ENCODE assay signal across 1 cellular context in the genomic region with DNA sequence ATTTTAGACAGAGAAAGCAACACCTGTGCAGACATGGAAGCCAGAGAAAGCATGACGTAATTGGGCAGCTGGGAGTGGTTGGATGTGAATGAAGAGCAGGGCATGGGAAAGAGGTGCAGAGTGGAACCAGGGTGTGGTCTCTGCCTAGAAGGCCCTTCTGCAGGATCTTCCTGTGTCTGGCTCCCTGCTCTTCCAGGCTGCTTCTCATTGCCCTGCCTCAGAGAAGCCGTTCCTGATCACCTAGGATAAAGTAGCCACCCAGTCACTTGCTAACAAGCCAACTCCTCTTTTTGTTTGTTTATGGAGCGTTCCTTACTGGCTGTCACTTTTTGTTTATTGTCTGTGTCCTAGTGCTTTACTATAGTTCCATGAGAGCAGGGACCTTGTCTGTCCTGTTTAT.
A peak's percentile ranks its signal among the peaks of the same experiment; 100 is the strongest.
TF ChIP-seq lines count a peak whose summit lies in the region.

No MANE protein-coding gene starts in this region.

TF ChIP-seq in H1, 55 proteins besides CTCF, POLR2A, EP300 and RAD21:
- TF ChIP-seq JUND (IDR thresholded peaks at IDR 0.05; ENCODE audit: low read length) (no peak), BACH1 (IDR thresholded peaks at IDR 0.05; ENCODE audit: low read length) (no peak), TCF12 (IDR thresholded peaks at IDR 0.05; ENCODE audit: low read depth, low read length) (no peak), CEBPB (IDR thresholded peaks at IDR 0.05; ENCODE audit: low read depth, low read length) (peak; percentile 9; the same call in 1 of the 2 replicates)
